In the genomic region with DNA sequence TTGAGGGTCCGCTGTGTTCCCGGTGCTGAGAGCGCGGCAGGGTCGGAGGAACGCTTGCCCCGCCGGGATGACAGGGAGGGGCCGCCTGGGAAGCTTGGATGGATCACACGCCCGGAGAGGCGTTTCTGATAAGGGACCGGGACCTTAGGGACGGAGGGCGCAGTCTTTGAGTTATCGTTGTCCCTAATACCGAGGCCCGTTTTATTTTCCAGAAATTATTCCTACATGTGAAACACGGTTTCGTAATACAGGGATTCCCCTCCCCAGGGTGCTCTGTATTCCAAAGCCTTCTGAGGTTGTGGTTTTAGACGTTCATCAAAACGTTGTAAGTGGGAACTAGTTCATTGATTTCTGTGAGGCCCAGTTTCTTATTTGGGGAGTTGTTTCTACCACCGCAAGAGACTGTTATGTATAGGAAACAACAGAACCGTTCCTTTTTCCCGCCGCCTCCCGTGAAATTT, we compare ENCODE assay signal across 7 cellular contexts. TPM values are rescaled to one million over a fixed set of nuclear protein-coding genes. Genes with fewer than 3 reads are reported as not detected.
DNase-seq lines count a peak whose midpoint lies in the region; ATAC-seq and TF ChIP-seq lines count a peak whose summit lies in the region.

No MANE protein-coding gene starts in this region.

- H3K4me2 ChIP-seq in neural progenitor cell, result peak overlapping the region; percentile 82

- H3K79me2 ChIP-seq in neural progenitor cell (ENCODE audit: low read depth), result peaks cover 26% of the 10 kb centered on the region

- peak overlapping the region; percentile 45 for H3K9ac ChIP-seq in neural progenitor cell

- H3K9me3 ChIP-seq in WERI-Rb-1 (ENCODE audit: severe bottlenecking), result no peaks in the 10 kb centered on the region
- H3K9me3 ChIP-seq in neural progenitor cell (ENCODE audit: low read depth), result no peaks in the 10 kb centered on the region

- H3K36me3 ChIP-seq in WERI-Rb-1 (peaks cover 42% of the 10 kb centered on the region), neural progenitor cell (peaks cover 3% of the 10 kb centered on the region)

- ATAC-seq in GM21360 (IDR thresholded peaks at IDR 0.05; ENCODE audit: unreplicated experiment), result no peak

- H3K27ac ChIP-seq in WERI-Rb-1 (peak overlapping the region; percentile 88), neural progenitor cell (no peak overlapping the region)

- peaks cover 16% of the 10 kb centered on the region for H3K4me1 Mint-ChIP-seq in neural progenitor cell

- no peaks in the 10 kb centered on the region for H3K27me3 ChIP-seq in WERI-Rb-1 (ENCODE audit: insufficient read depth, low read depth, severe bottlenecking)
- peaks cover 31% of the 10 kb centered on the region for H3K27me3 ChIP-seq in neural progenitor cell

- H3K27me3 Mint-ChIP-seq in neural progenitor cell (ENCODE audit: insufficient read depth, low read depth), result peaks cover 5% of the 10 kb centered on the region

- H3K9me3 Mint-ChIP-seq in neural progenitor cell, result no peaks in the 10 kb centered on the region

- no peak overlapping the region for H3K27ac Mint-ChIP-seq in neural progenitor cell

- no peaks in the 10 kb centered on the region for H3K4me1 ChIP-seq in neural progenitor cell

- H3K4me3 Mint-ChIP-seq in neural progenitor cell, result peak overlapping the region; percentile 96

- peak; percentile 61 for DNase-seq in HT-29 (ENCODE audit: low spot score)
- peak; percentile 24 for DNase-seq in WERI-Rb-1
- DNase-seq in fibroblast of the conjunctiva (ENCODE audit: low read depth), result peak; percentile 5
- DNase-seq in neural progenitor cell (ENCODE audit: low spot score), result peak; percentile 57
- DNase-seq in activated gamma-delta T cell (lab: John Stamatoyannopoulos, UW), result no peak

- no peaks in the 10 kb centered on the region for H3F3A ChIP-seq in neural progenitor cell (ENCODE audit: low read depth)

- H4K20me1 ChIP-seq in neural progenitor cell (ENCODE audit: low read depth), result peaks cover 17% of the 10 kb centered on the region

- TF ChIP-seq CTCF in GM12875 (IDR thresholded peaks at IDR 0.05; ENCODE audit: borderline replicate concordance, insufficient read depth, low read depth, low read length) (no peak), WERI-Rb-1 (IDR thresholded peaks at IDR 0.05; ENCODE audit: low read depth, low read length) (no peak), neural progenitor cell (IDR thresholded peaks at IDR 0.05) (no peak)

- H2AFZ ChIP-seq in neural progenitor cell (replicated peaks), result peak overlapping the region; percentile 89

- H3K36me3 Mint-ChIP-seq in neural progenitor cell, result peaks cover 25% of the 10 kb centered on the region

- H3K4me3 ChIP-seq in GM12875 (ENCODE audit: low read depth, low read length), result peak overlapping the region; percentile 91
- H3K4me3 ChIP-seq in WERI-Rb-1 (ENCODE audit: low read depth, low read length), result peak overlapping the region; percentile 97
- peak overlapping the region; percentile 78 for H3K4me3 ChIP-seq in neural progenitor cell

RNA-seq across cellular contexts. Expression of gene PDCD5, which starts 0.7 kb away (rescaled TPM):
- total RNA-seq in HT-29 (2014; rRNA removed; shearing (Covaris generic)), result 204 and 221 TPM in 2 replicates
- total RNA-seq in neural progenitor cell (ENCODE audit: low replicate concordance), result 78.5 and 88.9 TPM in 2 replicates
